ENCODE assay signal across 16 cellular contexts in genomic region chr6:53418288-53418687, GRCh38.
DNase-seq lines count a peak whose midpoint lies in the region; ATAC-seq and TF ChIP-seq lines count a peak whose summit lies in the region.
"Had no signal": no experiment of that assay in that cellular context is flagged by ENCODE, and none has a peak within 500 bp of the region (broad histone marks: within the 10 kb centered on the region; RNA-seq: fewer than 3 reads in every experiment).

No MANE protein-coding gene starts in this region.

- 41% methylated on average over 2 of the region's 2 CpGs for whole genome bisulfite sequencing in right lobe of liver (ENCODE audit: insufficient coverage, low coverage, low lambda C conversion rate, missing lambda C conversion rate)

- no peak overlapping the region for H3K27ac ChIP-seq in breast epithelium
- H3K27ac ChIP-seq in right lobe of liver, result peak overlapping the region in 1 of 3 donors; percentile 24
- no peak overlapping the region for H3K27ac ChIP-seq in vagina
- H3K27ac ChIP-seq: 22Rv1 had no signal

- H3K27me3 ChIP-seq in breast epithelium, result no peaks in the 10 kb centered on the region
- no peaks in the 10 kb centered on the region for H3K27me3 ChIP-seq in right lobe of liver
- H3K27me3 ChIP-seq in vagina, result no peaks in the 10 kb centered on the region

- no TSS peak for BruUV-seq in MCF 10A (replicated peaks; lab: Mats Ljungman, UMichigan)

- H3K36me3 ChIP-seq in breast epithelium (no peaks in the 10 kb centered on the region), right lobe of liver (no peaks in the 10 kb centered on the region), vagina (no peaks in the 10 kb centered on the region)

- intact Hi-C loops in MCF 10A (cut with micrococcal nuclease) (no loop called here), breast epithelium (cut with DNase I; ENCODE audit: low total_unique reads) (no loop called here), right lobe of liver (cut with DNase I) (no loop called here), vagina (cut with DNase I) (no loop called here)

- CTCF ChIA-PET in MCF 10A (lab: Yijun Ruan, JAX), result interaction anchor here (0.5 kb wide), 1 partner anchor 30 kb away, joined by 5 read pairs; no protein-coding TSS in a partner anchor

- H3K27ac Mint-ChIP-seq in MCF 10A (ENCODE audit: low read depth, unreplicated experiment), result no peak overlapping the region
- H3K27ac Mint-ChIP-seq in stimulated activated effector memory CD8-positive, alpha-beta T cell treated with anti-CD3 and anti-CD28 coated beads, Interleukin-12 subunit alpha, Interleukin-12 subunit beta, amount 100 ng/mL, for 72 hours, result no peak overlapping the region
- H3K27ac Mint-ChIP-seq: CD14-positive monocyte; CD8-positive, alpha-beta memory T cell; HFFc6 had no signal

- peak; percentile 18 for DNase-seq in MCF 10A (ENCODE audit: unreplicated experiment)
- no peak for DNase-seq in breast epithelium (ENCODE audit: low spot score in 2 of 2)
- DNase-seq in epithelial cell of proximal tubule (ENCODE audit: low read depth), result peak; percentile 56
- DNase-seq in right lobe of liver, result no peak
- DNase-seq in stimulated activated effector memory CD8-positive, alpha-beta T cell treated with anti-CD3 and anti-CD28 coated beads, Interleukin-12 subunit alpha, Interleukin-12 subunit beta, amount 100 ng/mL, for 72 hours (ENCODE audit: low spot score in 2 of 2), result no peak
- DNase-seq in GM19240 (ENCODE audit: insufficient read length, low spot score), result no peak
- DNase-seq in RPMI8226, result no peak
- DNase-seq in vagina (ENCODE audit: extremely low spot score in 2 of 2), result no peak
- DNase-seq: Caco-2; CD8-positive, alpha-beta memory T cell; DMS53; GF-D8; HCEC 1CT; HFFc6 had no signal

- no peak overlapping the region for H3K4me3 Mint-ChIP-seq in MCF 10A (ENCODE audit: unreplicated experiment)
- no peak overlapping the region for H3K4me3 Mint-ChIP-seq in stimulated activated effector memory CD8-positive, alpha-beta T cell treated with anti-CD3 and anti-CD28 coated beads, Interleukin-12 subunit alpha, Interleukin-12 subunit beta, amount 100 ng/mL, for 72 hours
- H3K4me3 Mint-ChIP-seq: CD14-positive monocyte; CD8-positive, alpha-beta memory T cell; HFFc6 had no signal

- H3K36me3 Mint-ChIP-seq in MCF 10A (ENCODE audit: insufficient read depth, unreplicated experiment), result no peaks in the 10 kb centered on the region
- H3K36me3 Mint-ChIP-seq in stimulated activated effector memory CD8-positive, alpha-beta T cell treated with anti-CD3 and anti-CD28 coated beads, Interleukin-12 subunit alpha, Interleukin-12 subunit beta, amount 100 ng/mL, for 72 hours, result no peaks in the 10 kb centered on the region
- H3K36me3 Mint-ChIP-seq: CD14-positive monocyte; CD8-positive, alpha-beta memory T cell had no signal

- no peaks in the 10 kb centered on the region for H3K4me1 Mint-ChIP-seq in MCF 10A (ENCODE audit: insufficient read depth, unreplicated experiment)
- H3K4me1 Mint-ChIP-seq in stimulated activated effector memory CD8-positive, alpha-beta T cell treated with anti-CD3 and anti-CD28 coated beads, Interleukin-12 subunit alpha, Interleukin-12 subunit beta, amount 100 ng/mL, for 72 hours, result no peaks in the 10 kb centered on the region
- H3K4me1 Mint-ChIP-seq: CD8-positive, alpha-beta memory T cell had no signal

- H3K4me1 ChIP-seq in breast epithelium, result no peaks in the 10 kb centered on the region
- peaks cover 0 to 5% (median 0%) of the 10 kb centered on the region in 4 donors for H3K4me1 ChIP-seq in right lobe of liver
- no peaks in the 10 kb centered on the region for H3K4me1 ChIP-seq in vagina

- H3K4me3 ChIP-seq in breast epithelium (no peak overlapping the region), epithelial cell of proximal tubule (ENCODE audit: low read depth, low read length) (no peak overlapping the region), right lobe of liver (no peak overlapping the region), vagina (no peak overlapping the region)

- no peaks in the 10 kb centered on the region for H3K27me3 Mint-ChIP-seq in MCF 10A (ENCODE audit: insufficient read depth, unreplicated experiment)

- TF ChIP-seq CTCF in MCF 10A (IDR thresholded peaks at IDR 0.05; ENCODE audit: unreplicated experiment) (no peak), breast epithelium (IDR thresholded peaks at IDR 0.05) (no peak), epithelial cell of proximal tubule (conservative IDR thresholded peaks at IDR 0.05; ENCODE audit: low read depth, low read length) (no peak), right lobe of liver (IDR thresholded peaks at IDR 0.05) (no peak), vagina (IDR thresholded peaks at IDR 0.05) (no peak)

- no peaks in the 10 kb centered on the region for H3K9me3 Mint-ChIP-seq in MCF 10A (ENCODE audit: unreplicated experiment)
- no peaks in the 10 kb centered on the region for H3K9me3 Mint-ChIP-seq in stimulated activated effector memory CD8-positive, alpha-beta T cell treated with anti-CD3 and anti-CD28 coated beads, Interleukin-12 subunit alpha, Interleukin-12 subunit beta, amount 100 ng/mL, for 72 hours
- H3K9me3 Mint-ChIP-seq: CD14-positive monocyte; CD8-positive, alpha-beta memory T cell; HFFc6 had no signal

- POLR2A ChIA-PET in MCF 10A (lab: Yijun Ruan, JAX), result interaction anchor here (0.6 to 1.2 kb wide), 4 partner anchors 9 to 236 kb away, joined by 3 to 4 read pairs (median 3); no protein-coding TSS in a partner anchor

- ATAC-seq in right lobe of liver, result peak; percentile 58 to 91 (median 83)
- peak; percentile 44 for ATAC-seq in stimulated activated effector memory CD8-positive, alpha-beta T cell treated with anti-CD3 and anti-CD28 coated beads, Interleukin-12 subunit alpha, Interleukin-12 subunit beta, amount 100 ng/mL, for 72 hours

- no peak for TF ChIP-seq POLR2A in breast epithelium (IDR thresholded peaks at IDR 0.05)
- no peak for TF ChIP-seq POLR2A in right lobe of liver (IDR thresholded peaks at IDR 0.05)
- no peak for TF ChIP-seq POLR2A in vagina (IDR thresholded peaks at IDR 0.05)

- no peaks in the 10 kb centered on the region for H3K9me3 ChIP-seq in breast epithelium
- no peaks in the 10 kb centered on the region for H3K9me3 ChIP-seq in right lobe of liver
- H3K9me3 ChIP-seq in vagina, result no peaks in the 10 kb centered on the region
- H3K9me3 ChIP-seq: Caco-2 had no signal

Comparison
In these comparisons a context has a peak if more than half of its experiments do, and no peak if none do; other contexts are left out.
1. DNase-seq: peak in MCF 10A (single experiment) and epithelial cell of proximal tubule (single experiment); none in breast epithelium (0 of 2), right lobe of liver (0 of 3), stimulated activated effector memory CD8-positive, alpha-beta T cell treated with anti-CD3 and anti-CD28 coated beads, Interleukin-12 subunit alpha, Interleukin-12 subunit beta, amount 100 ng/mL, for 72 hours (0 of 2), GM19240 (single experiment), RPMI8226 (single experiment) and vagina (0 of 2).